26 cellular contexts compared by ENCODE assay signal in the genomic region with DNA sequence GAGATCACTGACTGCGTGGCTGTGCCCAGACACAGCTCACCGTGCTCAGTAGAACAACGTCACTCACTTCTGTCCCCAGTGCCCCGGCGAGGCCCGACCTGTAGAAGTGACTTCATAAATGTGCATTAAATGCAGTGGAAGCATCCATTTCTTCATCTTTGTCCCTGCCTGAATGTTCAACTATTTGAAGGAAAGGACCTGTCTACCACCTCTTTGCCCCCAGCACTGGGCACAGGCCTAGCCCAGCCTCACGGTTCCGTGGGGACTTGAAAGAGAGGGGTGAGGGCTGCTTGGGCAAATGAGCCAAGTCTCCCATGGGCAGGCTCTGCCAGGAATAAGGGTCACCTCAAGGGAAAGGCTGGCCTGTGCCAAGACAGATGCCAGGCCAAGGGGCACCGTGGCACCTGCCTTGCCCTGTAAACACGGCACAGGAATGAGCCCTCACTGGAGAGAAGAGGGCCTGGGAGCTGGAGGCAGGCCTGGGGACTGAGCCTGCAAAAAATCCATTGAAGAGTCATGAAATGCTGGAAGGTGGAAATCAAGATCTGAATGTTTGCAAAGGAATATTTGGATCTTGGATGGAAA.
"Had no signal": no experiment of that assay in that cellular context is flagged by ENCODE, and none has a peak within 500 bp of the region (broad histone marks: within the 10 kb centered on the region; RNA-seq: fewer than 3 reads in every experiment).

No MANE protein-coding gene starts in this region.

- H3K27ac ChIP-seq: heart right ventricle, hepatocyte, left ventricle myocardium inferior, pancreas, prostate gland, sigmoid colon, spleen, suprapubic skin, thoracic aorta, tibial artery, upper lobe of right lung had no signal

- H3K27ac Mint-ChIP-seq: naive thymus-derived CD4-positive, alpha-beta T cell; natural killer cell treated with Interleukin-12 subunit alpha and Interleukin-12 subunit beta and Interleukin-15 and Interleukin-18, amount 100 ng/mL, for 72 hours; stimulated activated effector memory CD8-positive, alpha-beta T cell treated with anti-CD3 and anti-CD28 coated beads, Interleukin-12 subunit alpha, Interleukin-12 subunit beta, amount 100 ng/mL, for 72 hours; stimulated activated naive CD8-positive, alpha-beta T cell treated with anti-CD3 and anti-CD28 coated beads, Interleukin-15, Interleukin-2, amounts not matched to agents 100 ng/mL and 50 ng/mL, for 24 hours had no signal

- H3K4me3 Mint-ChIP-seq: naive thymus-derived CD4-positive, alpha-beta T cell; natural killer cell treated with Interleukin-12 subunit alpha and Interleukin-12 subunit beta and Interleukin-15 and Interleukin-18, amount 100 ng/mL, for 72 hours; stimulated activated effector memory CD8-positive, alpha-beta T cell treated with anti-CD3 and anti-CD28 coated beads, Interleukin-12 subunit alpha, Interleukin-12 subunit beta, amount 100 ng/mL, for 72 hours; stimulated activated naive CD8-positive, alpha-beta T cell treated with anti-CD3 and anti-CD28 coated beads, Interleukin-15, Interleukin-2, amounts not matched to agents 100 ng/mL and 50 ng/mL, for 24 hours had no signal

- DNase-seq: heart right ventricle; islet precursor cell; left ventricle myocardium inferior; mesendoderm; midbrain; mucosa of descending colon; naive thymus-derived CD4-positive, alpha-beta T cell; pancreas; retina; right cardiac atrium; sigmoid colon; small intestine; spleen; stimulated activated CD4-positive, alpha-beta T cell treated with anti-CD3 and anti-CD28 coated beads, Interleukin-4, amount 100 ng/mL, for 24 hours; stimulated activated naive CD4-positive, alpha-beta T cell; trophoblast cell; upper lobe of right lung had no signal

- H3K4me1 Mint-ChIP-seq: naive thymus-derived CD4-positive, alpha-beta T cell; stimulated activated effector memory CD8-positive, alpha-beta T cell treated with anti-CD3 and anti-CD28 coated beads, Interleukin-12 subunit alpha, Interleukin-12 subunit beta, amount 100 ng/mL, for 72 hours had no signal

- H3K36me3 Mint-ChIP-seq: natural killer cell treated with Interleukin-12 subunit alpha and Interleukin-12 subunit beta and Interleukin-15 and Interleukin-18, amount 100 ng/mL, for 72 hours; stimulated activated effector memory CD8-positive, alpha-beta T cell treated with anti-CD3 and anti-CD28 coated beads, Interleukin-12 subunit alpha, Interleukin-12 subunit beta, amount 100 ng/mL, for 72 hours had no signal

- H3K4me3 ChIP-seq: heart right ventricle, hepatocyte, left ventricle myocardium inferior, lung, mucosa of descending colon, pancreas, prostate gland, sigmoid colon, spleen, suprapubic skin, thoracic aorta, tibial artery, upper lobe of right lung had no signal

- ATAC-seq: heart right ventricle; mucosa of descending colon; naive thymus-derived CD4-positive, alpha-beta T cell; pancreas; right cardiac atrium; stimulated activated effector memory CD8-positive, alpha-beta T cell treated with anti-CD3 and anti-CD28 coated beads, Interleukin-12 subunit alpha, Interleukin-12 subunit beta, amount 100 ng/mL, for 72 hours; upper lobe of right lung had no signal
